ENCODE assay signal across 7 cellular contexts in genomic region chr16:67650023-67650422, GRCh38.
"Had no signal": no experiment of that assay in that cellular context is flagged by ENCODE, and none has a peak within 500 bp of the region (broad histone marks: within the 10 kb centered on the region; RNA-seq: fewer than 3 reads in every experiment).

No MANE protein-coding gene starts in this region.

- ATAC-seq: activated CD4-positive, alpha-beta T cell treated with anti-CD3 and anti-CD28 coated beads for 36 hours had no signal

- H3K9me3 ChIP-seq: colonic mucosa, heart left ventricle had no signal

- H3K27ac ChIP-seq: colonic mucosa, heart left ventricle, skin epidermis had no signal

- H3K4me3 Mint-ChIP-seq: activated CD4-positive, alpha-beta T cell treated with anti-CD3 and anti-CD28 coated beads for 36 hours had no signal

- H3K27me3 Mint-ChIP-seq: activated CD4-positive, alpha-beta T cell treated with anti-CD3 and anti-CD28 coated beads for 36 hours had no signal

- H3K4me3 ChIP-seq: colonic mucosa, heart left ventricle, skin epidermis had no signal

- H3K27ac Mint-ChIP-seq: activated CD4-positive, alpha-beta T cell treated with anti-CD3 and anti-CD28 coated beads for 36 hours had no signal

- H3K4me1 ChIP-seq: colonic mucosa had no signal

- DNase-seq: activated CD4-positive, alpha-beta T cell treated with anti-CD3 and anti-CD28 coated beads for 36 hours; activated effector memory CD4-positive, alpha-beta T cell treated with Interleukin-2 at 50 U/mL for 16 hours; colonic mucosa; heart left ventricle; mesenchymal stem cell; retina had no signal
